9 cellular contexts compared by ENCODE assay signal in genomic region chr7:50379082-50379481, GRCh38.
DNase-seq lines count a peak whose midpoint lies in the region; ATAC-seq and TF ChIP-seq lines count a peak whose summit lies in the region.
"Had no signal": no experiment of that assay in that cellular context is flagged by ENCODE, and none has a peak within 500 bp of the region (broad histone marks: within the 10 kb centered on the region; RNA-seq: fewer than 3 reads in every experiment).

No MANE protein-coding gene starts in this region.

- RAD21 ChIA-PET in HCT116 (lab: Charles Lee; ENCODE audit: low non-redundant PET in 1 of 2, low total read pairs in 2 of 2, uncharacterized antibody in 2 of 2, unreplicated experiment in 2 of 2) = interaction anchor here in 1 of 2 experiments (0.6 kb wide), 1 partner anchor 782 kb away, joined by 3 read pairs; no protein-coding TSS in a partner anchor

- H3K4me3 ChIP-seq in HCT116 (replicated peaks in 1 of 2; ENCODE audit: low read depth in 1 of 2, low read length in 2 of 2) (no peak overlapping the region), parathyroid adenoma (ENCODE audit: low read depth, low read length) (no peak overlapping the region)

- H3K36me3 Mint-ChIP-seq in central memory CD8-positive, alpha-beta T cell (ENCODE audit: insufficient read depth) = peaks cover 90% of the 10 kb centered on the region

- ATAC-seq in HCT116 (peak; percentile 79), GM21717 (IDR thresholded peaks at IDR 0.05; ENCODE audit: unreplicated experiment) (no peak)
- no peak for ATAC-seq in central memory CD8-positive, alpha-beta T cell (replicated peaks; ENCODE audit: extremely low read depth, poor library complexity, severe bottlenecking)

- CTCF ChIA-PET in HCT116 (lab: Charles Lee) = no interaction called here

- no peak for TF ChIP-seq CTCF in HCT116 (IDR thresholded peaks at IDR 0.05 in 2 of 3, conservative IDR thresholded peaks at IDR 0.05 in 1 of 3; ENCODE audit: borderline replicate concordance in 1 of 3, insufficient read depth in 1 of 3, low read depth in 2 of 3, low read length in 2 of 3)
- TF ChIP-seq CTCF in parathyroid adenoma (IDR thresholded peaks at IDR 0.05) = no peak

- H3K27me3 ChIP-seq in HCT116 (ENCODE audit: insufficient read depth, low read length) (peaks cover 9% of the 10 kb centered on the region), parathyroid adenoma (ENCODE audit: control insufficient read depth, insufficient read depth, low read length) (no peaks in the 10 kb centered on the region)

- H3K9me3 ChIP-seq in HCT116 (ENCODE audit: control insufficient read depth in 1 of 2, insufficient read depth in 1 of 2, low read depth in 1 of 2, low read length in 2 of 2) (no peaks in the 10 kb centered on the region), parathyroid adenoma (ENCODE audit: control insufficient read depth, low read length) (no peaks in the 10 kb centered on the region)

- no peaks in the 10 kb centered on the region for H3K4me1 ChIP-seq in HCT116 (ENCODE audit: control insufficient read depth in 1 of 2, insufficient read depth in 2 of 2, low read length in 2 of 2)
- H3K4me1 ChIP-seq in parathyroid adenoma = no peaks in the 10 kb centered on the region

- no peak overlapping the region for H2AFZ ChIP-seq in HCT116 (ENCODE audit: low read depth, low read length, poor library complexity, severe bottlenecking)
- peak overlapping the region; percentile 28 for H2AFZ ChIP-seq in parathyroid adenoma

- H3K9me2 ChIP-seq in HCT116 (ENCODE audit: insufficient read depth) = no peaks in the 10 kb centered on the region

- peak overlapping the region; percentile 74 for H3K27ac Mint-ChIP-seq in central memory CD8-positive, alpha-beta T cell (ENCODE audit: low read depth)

- H3K36me3 ChIP-seq in HCT116 (ENCODE audit: control insufficient read depth in 1 of 2, insufficient read depth in 2 of 2, low read length in 2 of 2) (no peaks in the 10 kb centered on the region), parathyroid adenoma (ENCODE audit: control insufficient read depth, insufficient read depth, low read length) (no peaks in the 10 kb centered on the region)

- H3K4me1 Mint-ChIP-seq in central memory CD8-positive, alpha-beta T cell = peaks cover 79% of the 10 kb centered on the region

- intact Hi-C loops in HCT116 (cut with micrococcal nuclease) = no loop called here

- POLR2A ChIA-PET in HCT116 (lab: Charles Lee) = no interaction called here

- DNase-seq in HCT116 (ENCODE audit: low read depth, low spot score) (no peak), NCI-H510A treated with DMSO at 0.1 percent for 48 hours (lab: John Stamatoyannopoulos, UW) (peak; percentile 86), A172 (ENCODE audit: low spot score) (no peak), EL (no peak)
- DNase-seq in central memory CD8-positive, alpha-beta T cell (ENCODE audit: low spot score in 2 of 2) = no peak
- DNase-seq: IMR-90, SIG-M5 had no signal

- no peaks in the 10 kb centered on the region for H3K9me3 Mint-ChIP-seq in central memory CD8-positive, alpha-beta T cell

- no peak overlapping the region for H3K9ac ChIP-seq in HCT116 (ENCODE audit: low read length)
- no peak overlapping the region for H3K9ac ChIP-seq in parathyroid adenoma

- H4K20me1 ChIP-seq in HCT116 (ENCODE audit: insufficient read depth) = no peaks in the 10 kb centered on the region

- no peak for TF ChIP-seq POLR2A in HCT116 (IDR thresholded peaks at IDR 0.05; ENCODE audit: borderline replicate concordance, extremely low read depth, insufficient read depth, insufficient read length)

- H3K79me2 ChIP-seq in HCT116 (ENCODE audit: insufficient read depth, low read length) (no peaks in the 10 kb centered on the region), parathyroid adenoma (no peaks in the 10 kb centered on the region)

- TF ChIP-seq RAD21 in HCT116 (IDR thresholded peaks at IDR 0.05; ENCODE audit: low read depth) = no peak

- H3K27me3 Mint-ChIP-seq in central memory CD8-positive, alpha-beta T cell = no peaks in the 10 kb centered on the region

- no peak overlapping the region for H3K4me3 Mint-ChIP-seq in central memory CD8-positive, alpha-beta T cell

- no peak overlapping the region for H3K27ac ChIP-seq in HCT116 (ENCODE audit: low read depth, low read length)
- no peak overlapping the region for H3K27ac ChIP-seq in parathyroid adenoma

- no TSS peak for BruUV-seq in HCT116 (replicated peaks; lab: Mats Ljungman, UMichigan)

- H3K4me2 ChIP-seq in HCT116 (ENCODE audit: low read length) (no peak overlapping the region), parathyroid adenoma (ENCODE audit: low read length) (no peak overlapping the region)

TF ChIP-seq in HCT116, 20 proteins besides CTCF, POLR2A, EP300 and RAD21:
- TF ChIP-seq EGR1 (IDR thresholded peaks at IDR 0.05; ENCODE audit: low read depth) (no peak), SP1 (IDR thresholded peaks at IDR 0.05; ENCODE audit: low read depth) (no peak), ELF1 (IDR thresholded peaks at IDR 0.05; ENCODE audit: borderline replicate concordance, low read depth) (no peak), ZBTB33 (IDR thresholded peaks at IDR 0.05; ENCODE audit: extremely low read depth, insufficient replicate concordance, low read length) (no peak), TCF7L2 (IDR thresholded peaks at IDR 0.05; ENCODE audit: borderline replicate concordance, extremely low read depth, insufficient read depth, insufficient read length) (no peak), JUND (IDR thresholded peaks at IDR 0.05) (no peak), EZH2phosphoT487 (IDR thresholded peaks at IDR 0.05; ENCODE audit: borderline replicate concordance) (no peak), ZFX (IDR thresholded peaks at IDR 0.05) (no peak), MAX (IDR thresholded peaks at IDR 0.05) (no peak), EZH2 (IDR thresholded peaks at IDR 0.05) (no peak)
- TF ChIP-seq, protein P1, sequence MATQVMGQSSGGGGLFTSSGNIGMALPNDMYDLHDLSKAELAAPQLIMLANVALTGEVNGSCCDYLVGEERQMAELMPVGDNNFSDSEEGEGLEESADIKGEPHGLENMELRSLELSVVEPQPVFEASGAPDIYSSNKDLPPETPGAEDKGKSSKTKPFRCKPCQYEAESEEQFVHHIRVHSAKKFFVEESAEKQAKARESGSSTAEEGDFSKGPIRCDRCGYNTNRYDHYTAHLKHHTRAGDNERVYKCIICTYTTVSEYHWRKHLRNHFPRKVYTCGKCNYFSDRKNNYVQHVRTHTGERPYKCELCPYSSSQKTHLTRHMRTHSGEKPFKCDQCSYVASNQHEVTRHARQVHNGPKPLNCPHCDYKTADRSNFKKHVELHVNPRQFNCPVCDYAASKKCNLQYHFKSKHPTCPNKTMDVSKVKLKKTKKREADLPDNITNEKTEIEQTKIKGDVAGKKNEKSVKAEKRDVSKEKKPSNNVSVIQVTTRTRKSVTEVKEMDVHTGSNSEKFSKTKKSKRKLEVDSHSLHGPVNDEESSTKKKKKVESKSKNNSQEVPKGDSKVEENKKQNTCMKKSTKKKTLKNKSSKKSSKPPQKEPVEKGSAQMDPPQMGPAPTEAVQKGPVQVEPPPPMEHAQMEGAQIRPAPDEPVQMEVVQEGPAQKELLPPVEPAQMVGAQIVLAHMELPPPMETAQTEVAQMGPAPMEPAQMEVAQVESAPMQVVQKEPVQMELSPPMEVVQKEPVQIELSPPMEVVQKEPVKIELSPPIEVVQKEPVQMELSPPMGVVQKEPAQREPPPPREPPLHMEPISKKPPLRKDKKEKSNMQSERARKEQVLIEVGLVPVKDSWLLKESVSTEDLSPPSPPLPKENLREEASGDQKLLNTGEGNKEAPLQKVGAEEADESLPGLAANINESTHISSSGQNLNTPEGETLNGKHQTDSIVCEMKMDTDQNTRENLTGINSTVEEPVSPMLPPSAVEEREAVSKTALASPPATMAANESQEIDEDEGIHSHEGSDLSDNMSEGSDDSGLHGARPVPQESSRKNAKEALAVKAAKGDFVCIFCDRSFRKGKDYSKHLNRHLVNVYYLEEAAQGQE (IDR thresholded peaks at IDR 0.05; ENCODE audit: low read depth) = no peak
